In the genomic region with DNA sequence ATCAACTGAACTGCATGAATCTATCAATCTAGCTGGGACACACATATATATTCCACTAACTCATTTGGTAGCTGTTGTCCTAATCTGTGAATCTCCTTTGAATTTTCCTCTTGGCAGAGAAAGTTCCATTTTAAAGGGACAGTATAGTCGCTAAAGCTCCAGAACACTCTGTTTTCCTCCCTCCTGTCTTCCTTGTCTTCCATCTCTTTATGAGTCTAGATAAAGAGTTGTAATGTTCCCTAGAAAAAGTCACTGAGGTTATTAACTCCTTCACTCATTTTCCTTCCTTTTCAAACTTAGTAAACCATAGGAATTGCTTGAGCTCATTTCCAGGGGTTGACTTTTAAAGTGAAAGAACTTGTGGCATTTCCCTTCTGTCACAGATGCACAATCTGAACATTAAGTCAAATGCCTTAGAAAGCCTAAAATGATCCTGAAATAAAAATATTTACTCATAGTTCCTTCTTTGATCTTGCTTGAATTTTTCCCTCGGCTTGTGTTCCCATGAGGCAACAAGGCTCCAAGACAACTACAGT, we compare ENCODE assay signal across 23 cellular contexts.
"Had no signal": no experiment of that assay in that cellular context is flagged by ENCODE, and none has a peak within 500 bp of the region (broad histone marks: within the 10 kb centered on the region; RNA-seq: fewer than 3 reads in every experiment).

No MANE protein-coding gene starts in this region.

- H3K9me3 ChIP-seq: esophagus squamous epithelium, pancreas, psoas muscle, right atrium auricular region had no signal

- H3K27ac ChIP-seq: coronary artery, esophagus squamous epithelium, gastroesophageal sphincter, pancreas, psoas muscle, right atrium auricular region, tibial nerve had no signal

- H3K27ac Mint-ChIP-seq: activated B cell treated with CpG ODN at 0.5 μM for 24 hours; activated CD4-positive, alpha-beta memory T cell treated with anti-CD3 and anti-CD28 coated beads for 36 hours; activated CD4-positive, alpha-beta T cell treated with anti-CD3 and anti-CD28 coated beads for 36 hours; activated naive CD4-positive, alpha-beta T cell treated with anti-CD3 and anti-CD28 coated beads for 36 hours; activated naive CD8-positive, alpha-beta T cell treated with anti-CD3 and anti-CD28 coated beads, Interleukin-2, amount 10 ng/mL, durations not matched to agents 7 days and 5 days; nephron progenitor cell; stimulated activated naive CD8-positive, alpha-beta T cell treated with anti-CD3 and anti-CD28 coated beads, Interleukin-15, amount 100 ng/mL, for 72 hours had no signal

- DNase-seq: activated B cell treated with CpG ODN at 0.5 μM for 24 hours; activated CD4-positive, alpha-beta memory T cell treated with anti-CD3 and anti-CD28 coated beads for 36 hours; activated naive CD4-positive, alpha-beta T cell treated with anti-CD3 and anti-CD28 coated beads for 36 hours; activated naive CD8-positive, alpha-beta T cell treated with anti-CD3 and anti-CD28 coated beads, Interleukin-2, amount 10 ng/mL, durations not matched to agents 7 days and 5 days; activated T-cell treated with anti-CD3 and anti-CD28 coated beads, Interleukin-2, amount 50 U/mL, for 48 hours; amniotic stem cell; cerebellar nuclear complex; esophagus squamous epithelium; head of caudate nucleus; hypothalamus; left ventricle myocardium superior; nephron progenitor cell; pancreas; psoas muscle; stimulated activated CD4-positive, alpha-beta T cell treated with anti-CD3 and anti-CD28 coated beads, Interleukin-12 subunit alpha, Interleukin-12 subunit beta, amount 100 ng/mL, for 4 hours; stimulated activated naive CD8-positive, alpha-beta T cell treated with anti-CD3 and anti-CD28 coated beads, Interleukin-15, amount 100 ng/mL, for 72 hours; T-helper 9 cell had no signal

- H3K4me1 ChIP-seq: pancreas, psoas muscle, right atrium auricular region had no signal

- H3K4me3 Mint-ChIP-seq: activated B cell treated with CpG ODN at 0.5 μM for 24 hours; activated CD4-positive, alpha-beta memory T cell treated with anti-CD3 and anti-CD28 coated beads for 36 hours; activated CD4-positive, alpha-beta T cell treated with anti-CD3 and anti-CD28 coated beads for 36 hours; activated naive CD4-positive, alpha-beta T cell treated with anti-CD3 and anti-CD28 coated beads for 36 hours; activated naive CD8-positive, alpha-beta T cell treated with anti-CD3 and anti-CD28 coated beads, Interleukin-2, amount 10 ng/mL, durations not matched to agents 7 days and 5 days; nephron progenitor cell; stimulated activated naive CD8-positive, alpha-beta T cell treated with anti-CD3 and anti-CD28 coated beads, Interleukin-15, amount 100 ng/mL, for 72 hours had no signal

- FAIRE-seq: islet of Langerhans, pancreas had no signal

- H3K36me3 Mint-ChIP-seq: activated naive CD8-positive, alpha-beta T cell treated with anti-CD3 and anti-CD28 coated beads, Interleukin-2, amount 10 ng/mL, durations not matched to agents 7 days and 5 days had no signal

- H3K4me3 ChIP-seq: coronary artery, esophagus squamous epithelium, gastroesophageal sphincter, pancreas, psoas muscle, right atrium auricular region, tibial nerve had no signal

- H3K36me3 ChIP-seq: esophagus squamous epithelium, gastroesophageal sphincter, pancreas, right atrium auricular region, tibial nerve had no signal

- H3K27me3 ChIP-seq: right atrium auricular region had no signal

- ATAC-seq: activated CD4-positive, alpha-beta T cell treated with anti-CD3 and anti-CD28 coated beads for 36 hours; gastroesophageal sphincter; left ventricle myocardium superior; pancreas; psoas muscle; stimulated activated naive CD8-positive, alpha-beta T cell treated with anti-CD3 and anti-CD28 coated beads, Interleukin-15, amount 100 ng/mL, for 72 hours had no signal

- H3K9me3 Mint-ChIP-seq: activated naive CD8-positive, alpha-beta T cell treated with anti-CD3 and anti-CD28 coated beads, Interleukin-2, amount 10 ng/mL, durations not matched to agents 7 days and 5 days; stimulated activated naive CD8-positive, alpha-beta T cell treated with anti-CD3 and anti-CD28 coated beads, Interleukin-15, amount 100 ng/mL, for 72 hours had no signal
